In the genomic region with DNA sequence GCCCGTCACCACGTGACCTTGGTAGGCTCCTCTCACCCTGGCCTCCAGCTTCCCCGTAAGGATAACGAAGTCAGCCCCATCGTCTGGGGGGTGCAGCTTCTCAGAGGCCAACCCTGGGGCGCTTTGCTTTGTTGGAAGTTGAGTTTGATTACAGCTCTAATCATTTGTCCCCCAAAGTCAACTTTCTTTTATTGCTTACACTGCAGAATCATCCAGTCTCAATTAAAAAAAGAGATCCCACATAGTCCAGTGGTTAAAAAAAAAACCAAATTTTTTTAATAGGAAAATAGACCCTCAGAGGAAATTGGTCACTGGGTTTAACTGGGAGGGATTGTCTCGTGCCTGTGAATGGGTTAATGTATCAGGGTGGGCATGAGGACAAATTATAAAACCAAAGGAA, we compare ENCODE assay signal across 1 cellular context.
TF ChIP-seq lines count a peak whose summit lies in the region.

No MANE protein-coding gene starts in this region.

TF ChIP-seq in K562, 482 proteins besides CTCF, POLR2A, EP300 and RAD21:
- TF ChIP-seq MAFG (tag; conservative IDR thresholded peaks at IDR 0.05) (peak; percentile 44), MAFK (IDR thresholded peaks at IDR 0.05; ENCODE audit: low read length) (peak; percentile 49; the same call in 1 of the 2 replicates), C11orf30 (IDR thresholded peaks at IDR 0.05; ENCODE audit: low read depth) (peak; percentile 43; the same call in 1 of the 2 replicates), ZNF316 (IDR thresholded peaks at IDR 0.05) (peak; percentile 59), PRPF4 (IDR thresholded peaks at IDR 0.05; ENCODE audit: insufficient read depth, low read depth, low read length, poor library complexity, severe bottlenecking) (no peak), MAFF (IDR thresholded peaks at IDR 0.05; ENCODE audit: low read length) (peak; percentile 54), USF2 (CRISPR knock-in tag; IDR thresholded peaks at IDR 0.05) (peak; percentile 30; the same call in 1 of the 2 replicates)
- TF ChIP-seq, protein P1, sequence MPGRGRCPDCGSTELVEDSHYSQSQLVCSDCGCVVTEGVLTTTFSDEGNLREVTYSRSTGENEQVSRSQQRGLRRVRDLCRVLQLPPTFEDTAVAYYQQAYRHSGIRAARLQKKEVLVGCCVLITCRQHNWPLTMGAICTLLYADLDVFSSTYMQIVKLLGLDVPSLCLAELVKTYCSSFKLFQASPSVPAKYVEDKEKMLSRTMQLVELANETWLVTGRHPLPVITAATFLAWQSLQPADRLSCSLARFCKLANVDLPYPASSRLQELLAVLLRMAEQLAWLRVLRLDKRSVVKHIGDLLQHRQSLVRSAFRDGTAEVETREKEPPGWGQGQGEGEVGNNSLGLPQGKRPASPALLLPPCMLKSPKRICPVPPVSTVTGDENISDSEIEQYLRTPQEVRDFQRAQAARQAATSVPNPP (IDR thresholded peaks at IDR 0.05; ENCODE audit: borderline replicate concordance, insufficient read depth, insufficient read length), result no peak
TF ChIP-seq in K562: peak in this region for 6.
